ENCODE assay signal across 8 cellular contexts in genomic region chr10:93199221-93199681, GRCh38.
DNase-seq lines count a peak whose midpoint lies in the region; ATAC-seq and TF ChIP-seq lines count a peak whose summit lies in the region.

No MANE protein-coding gene starts in this region.

- no peak for TF ChIP-seq CTCF in upper lobe of left lung (IDR thresholded peaks at IDR 0.05)

- no peaks in the 10 kb centered on the region for H3K36me3 ChIP-seq in MG63
- no peaks in the 10 kb centered on the region for H3K36me3 ChIP-seq in upper lobe of left lung

- H3K4me3 ChIP-seq in MG63 (no peak overlapping the region), upper lobe of left lung (peak overlapping the region in 3 of 4 donors; percentile 26 to 42 (median 39))

- peak; percentile 68 to 91 for ATAC-seq in upper lobe of left lung (ENCODE audit: low FRiP score in 2 of 2)

- H3K27ac ChIP-seq in upper lobe of left lung: no peak overlapping the region

- peak; percentile 34 for DNase-seq in AG08396 (ENCODE audit: low spot score)
- DNase-seq in MG63: peak; percentile 70
- DNase-seq in cerebellar cortex (ENCODE audit: low spot score): peak; percentile 6
- DNase-seq in medulla oblongata (ENCODE audit: extremely low spot score): peak; percentile 80
- DNase-seq in upper lobe of left lung: peak in 1 of 2 donors; percentile 75
- DNase-seq in activated CD8-positive, alpha-beta memory T cell treated with anti-CD3 and anti-CD28 coated beads for 24 hours: no peak
- no peak for DNase-seq in GDM1 (lab: John Stamatoyannopoulos, UW)
- no peak for DNase-seq in NCI-H345 treated with DMSO at 0.1 percent for 48 hours (lab: John Stamatoyannopoulos, UW; ENCODE audit: unreplicated experiment)

- H3K9me3 ChIP-seq in MG63 (no peaks in the 10 kb centered on the region), upper lobe of left lung (no peaks in the 10 kb centered on the region)

- no peak for TF ChIP-seq POLR2A in upper lobe of left lung (IDR thresholded peaks at IDR 0.05)

- 4 to 7% methylated on average over 9 of the region's 9 CpGs for WGBS in upper lobe of left lung, 2 donors

- H3K27me3 ChIP-seq in MG63 (no peaks in the 10 kb centered on the region), upper lobe of left lung (no peaks in the 10 kb centered on the region)

- no peak for TF ChIP-seq EP300 in upper lobe of left lung (IDR thresholded peaks at IDR 0.05)

- peaks cover 7 to 15% (median 13%) of the 10 kb centered on the region in 4 donors for H3K4me1 ChIP-seq in upper lobe of left lung

Comparison
In these comparisons a context has a peak if more than half of its experiments do, and no peak if none do; other contexts are left out.
1. DNase-seq: peak in AG08396 (single experiment), MG63 (single experiment), cerebellar cortex (single experiment) and medulla oblongata (single experiment); none in activated CD8-positive, alpha-beta memory T cell treated with anti-CD3 and anti-CD28 coated beads for 24 hours (single experiment), GDM1 (single experiment) and NCI-H345 treated with DMSO at 0.1 percent for 48 hours (single experiment).